17 cellular contexts compared by ENCODE assay signal in genomic region chr2:179555681-179556283, GRCh38.
DNase-seq lines count a peak whose midpoint lies in the region; ATAC-seq and TF ChIP-seq lines count a peak whose summit lies in the region.
"Had no signal": no experiment of that assay in that cellular context is flagged by ENCODE, and none has a peak within 500 bp of the region (broad histone marks: within the 10 kb centered on the region; RNA-seq: fewer than 3 reads in every experiment).

No MANE protein-coding gene starts in this region.

- peak overlapping the region; percentile 36 for H3K27ac ChIP-seq in VCaP
- H3K27ac ChIP-seq: GM23248 had no signal

- no peak for ATAC-seq in GM21723 (IDR thresholded peaks at IDR 0.05; ENCODE audit: unreplicated experiment)
- ATAC-seq: PC-3 had no signal

- H3K4me3 ChIP-seq in Jurkat, Clone E6-1 (ENCODE audit: low read length): no peak overlapping the region
- H3K4me3 ChIP-seq: GM23248 had no signal

- TF ChIP-seq CTCF in VCaP (conservative IDR thresholded peaks at IDR 0.05): no peak

- DNase-seq in Jurkat, Clone E6-1 (ENCODE audit: low read depth, low spot score): peak; percentile 51
- DNase-seq in myocyte (ENCODE audit: low read depth) (peak; percentile 37), NCI-H226 (no peak), NCI-H1694 (lab: John Stamatoyannopoulos, UW) (no peak)
- DNase-seq in NK-92 treated with Interleukin-12 subunit alpha and Interleukin-12 subunit beta, amount 100 ng/mL, for 24 hours (lab: John Stamatoyannopoulos, UW): no peak
- DNase-seq: Calu3, GM23248, H9, KBM-7, MM.1S, NCI-H2081, NCI-H774, PC-3, SK-N-SH, SW 1271 had no signal

Comparison
In these comparisons a context has a peak if more than half of its experiments do, and no peak if none do; other contexts are left out.
1. DNase-seq: peak in Jurkat, Clone E6-1 (single experiment) and myocyte (single experiment); none in NCI-H226 (single experiment), NK-92 treated with Interleukin-12 subunit alpha and Interleukin-12 subunit beta, amount 100 ng/mL, for 24 hours (single experiment) and NCI-H1694 (single experiment).